Comparison of ENCODE assay signal across 8 cellular contexts in the genomic region with DNA sequence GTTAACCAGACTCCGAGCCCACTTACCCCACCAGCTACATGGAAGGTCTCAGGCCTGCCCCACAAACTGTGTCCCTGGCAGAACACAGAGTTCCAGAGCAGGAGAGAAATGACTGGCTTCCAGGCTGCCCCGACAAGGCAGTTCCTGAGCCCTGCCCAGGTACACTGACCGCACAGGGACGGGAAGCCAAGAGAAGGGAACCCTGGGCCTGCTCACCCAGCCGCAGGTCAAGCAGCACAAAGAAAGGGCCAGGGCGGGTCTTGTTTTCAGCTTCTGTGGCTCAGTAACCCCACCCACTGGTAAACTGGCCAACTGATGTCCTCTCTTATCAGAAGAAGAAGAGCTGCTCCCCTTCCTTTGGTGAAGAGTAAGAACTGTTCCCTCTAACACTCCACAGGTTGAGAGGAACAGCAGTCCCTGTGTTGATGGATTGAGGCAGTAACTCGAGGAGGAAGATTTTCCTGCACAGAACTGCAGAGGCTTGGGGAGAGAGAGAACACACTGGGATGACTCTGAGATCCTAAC.
DNase-seq lines count a peak whose midpoint lies in the region; ATAC-seq lines count a peak whose summit lies in the region.

No MANE protein-coding gene starts in this region.

- peak overlapping the region; percentile 90 for H3K27ac Mint-ChIP-seq in activated CD8-positive, alpha-beta memory T cell treated with anti-CD3 and anti-CD28 coated beads, Interleukin-2, amount 10 ng/mL, durations not matched to agents 7 days and 5 days

- CTCF ChIA-PET in activated CD8-positive, alpha-beta memory T cell treated with anti-CD3 and anti-CD28 coated beads, Interleukin-2, amount 10 ng/mL, durations not matched to agents 7 days and 5 days (lab: Charles Lee), result interaction anchor here (1.0 to 1.7 kb wide), 9 partner anchors 12 to 336 kb away, joined by 3 to 7 read pairs (median 5); no protein-coding TSS in a partner anchor

- peak; percentile 6 for DNase-seq in activated gamma-delta T cell treated with Interleukin-2 at 50 U/mL for 16 hours
- no peak for DNase-seq in activated gamma-delta T cell (lab: John Stamatoyannopoulos, UW)
- peak; percentile 62 for DNase-seq in activated CD8-positive, alpha-beta memory T cell treated with anti-CD3 and anti-CD28 coated beads, Interleukin-2, amount 10 ng/mL, durations not matched to agents 7 days and 5 days
- DNase-seq in iPS-NIHi7 (ENCODE audit: extremely low spot score), result peak; percentile 71
- peak; percentile 71 for DNase-seq in superior temporal gyrus (ENCODE audit: extremely low spot score)
- no peak for DNase-seq in COR-L47 (lab: John Stamatoyannopoulos, UW)
- DNase-seq in central memory CD4-positive, alpha-beta T cell, result no peak

- H3K4me3 Mint-ChIP-seq in activated CD8-positive, alpha-beta memory T cell treated with anti-CD3 and anti-CD28 coated beads, Interleukin-2, amount 10 ng/mL, durations not matched to agents 7 days and 5 days, result peak overlapping the region; percentile 47

- H3K9me3 Mint-ChIP-seq in activated CD8-positive, alpha-beta memory T cell treated with anti-CD3 and anti-CD28 coated beads, Interleukin-2, amount 10 ng/mL, durations not matched to agents 7 days and 5 days (ENCODE audit: low read depth), result no peaks in the 10 kb centered on the region

- ATAC-seq in HG03108 (IDR thresholded peaks at IDR 0.05; ENCODE audit: unreplicated experiment), result peak; percentile 32
- peak; percentile 25 for ATAC-seq in activated CD8-positive, alpha-beta memory T cell treated with anti-CD3 and anti-CD28 coated beads, Interleukin-2, amount 10 ng/mL, durations not matched to agents 7 days and 5 days

- H3K27me3 Mint-ChIP-seq in activated CD8-positive, alpha-beta memory T cell treated with anti-CD3 and anti-CD28 coated beads, Interleukin-2, amount 10 ng/mL, durations not matched to agents 7 days and 5 days, result no peaks in the 10 kb centered on the region

- H3K36me3 Mint-ChIP-seq in activated CD8-positive, alpha-beta memory T cell treated with anti-CD3 and anti-CD28 coated beads, Interleukin-2, amount 10 ng/mL, durations not matched to agents 7 days and 5 days, result peaks cover 52% of the 10 kb centered on the region

- peaks cover 61% of the 10 kb centered on the region for H3K4me1 Mint-ChIP-seq in activated CD8-positive, alpha-beta memory T cell treated with anti-CD3 and anti-CD28 coated beads, Interleukin-2, amount 10 ng/mL, durations not matched to agents 7 days and 5 days

Comparison
In these comparisons a context has a peak if more than half of its experiments do, and no peak if none do; other contexts are left out.
1. DNase-seq: peak in activated gamma-delta T cell treated with Interleukin-2 at 50 U/mL for 16 hours (single experiment), activated CD8-positive, alpha-beta memory T cell treated with anti-CD3 and anti-CD28 coated beads, Interleukin-2, amount 10 ng/mL, durations not matched to agents 7 days and 5 days (single experiment), iPS-NIHi7 (single experiment) and superior temporal gyrus (single experiment); none in activated gamma-delta T cell (single experiment), COR-L47 (single experiment) and central memory CD4-positive, alpha-beta T cell (single experiment).